21 cellular contexts compared by ENCODE assay signal in genomic region chr3:169285057-169285990, GRCh38.
DNase-seq lines count a peak whose midpoint lies in the region; ATAC-seq, FAIRE-seq and TF ChIP-seq lines count a peak whose summit lies in the region.
"Had no signal": no experiment of that assay in that cellular context is flagged by ENCODE, and none has a peak within 500 bp of the region (broad histone marks: within the 10 kb centered on the region; RNA-seq: fewer than 3 reads in every experiment).

No MANE protein-coding gene starts in this region.

- no peaks in the 10 kb centered on the region for H3K9me3 Mint-ChIP-seq in Calu3 (ENCODE audit: low read depth, unreplicated experiment)
- no peaks in the 10 kb centered on the region for H3K9me3 Mint-ChIP-seq in activated CD4-positive, alpha-beta T cell treated with anti-CD3 and anti-CD28 coated beads, Interleukin-2, amount 10 ng/mL, durations not matched to agents 7 days and 5 days

- DNase-seq in Calu3 (no peak), body of pancreas (no peak), left colon (no peak), pancreas (no peak), kidney tubule cell (ENCODE audit: low spot score) (no peak), NCI-H82 (lab: John Stamatoyannopoulos, UW) (no peak)
- no peak for DNase-seq in activated CD4-positive, alpha-beta T cell treated with anti-CD3 and anti-CD28 coated beads, Interleukin-2, amount 10 ng/mL, durations not matched to agents 7 days and 5 days
- DNase-seq: activated CD4-positive, alpha-beta T cell treated with anti-CD3 and anti-CD28 coated beads, Interleukin-2, amount 50 U/mL, for 48 hours; activated naive CD4-positive, alpha-beta T cell treated with Interleukin-2 at 50 U/mL for 16 hours; CD4-positive, alpha-beta memory T cell; DND-41; foreskin melanocyte; KG1; kidney glomerular epithelial cell; MV-4-11; NCI-H2029; NCI-H510A; posterior cingulate gyrus had no signal

- H3K4me1 Mint-ChIP-seq in Calu3 (ENCODE audit: low read depth, unreplicated experiment), result peaks cover 63% of the 10 kb centered on the region
- H3K4me1 Mint-ChIP-seq in activated CD4-positive, alpha-beta T cell treated with anti-CD3 and anti-CD28 coated beads, Interleukin-2, amount 10 ng/mL, durations not matched to agents 7 days and 5 days, result no peaks in the 10 kb centered on the region
- H3K4me1 Mint-ChIP-seq: CD4-positive, alpha-beta memory T cell had no signal

- TF ChIP-seq CTCF in Calu3 (IDR thresholded peaks at IDR 0.05; ENCODE audit: unreplicated experiment), result no peak
- no peak for TF ChIP-seq CTCF in body of pancreas (IDR thresholded peaks at IDR 0.05)
- no peak for TF ChIP-seq CTCF in pancreas (IDR thresholded peaks at IDR 0.05)

- H3K27me3 ChIP-seq in body of pancreas (no peaks in the 10 kb centered on the region), pancreas (no peaks in the 10 kb centered on the region)
- H3K27me3 ChIP-seq: ascending aorta had no signal

- H3K27ac ChIP-seq in body of pancreas (peak overlapping the region; percentile 57 to 78 (median 66)), pancreas (peak overlapping the region in 3 of 4 donors; percentile 20 to 74 (median 55))
- H3K27ac ChIP-seq: ascending aorta, thoracic aorta had no signal

- H3K36me3 ChIP-seq in body of pancreas (replicated peaks in 1 of 2; ENCODE audit: insufficient read depth in 1 of 2, low read depth in 2 of 2) (no peaks in the 10 kb centered on the region), pancreas (no peaks in the 10 kb centered on the region)
- H3K36me3 ChIP-seq: ascending aorta, thoracic aorta had no signal

- H3K27ac Mint-ChIP-seq in Calu3 (ENCODE audit: unreplicated experiment), result peak overlapping the region; percentile 98
- H3K27ac Mint-ChIP-seq in activated CD4-positive, alpha-beta T cell treated with anti-CD3 and anti-CD28 coated beads, Interleukin-2, amount 10 ng/mL, durations not matched to agents 7 days and 5 days, result no peak overlapping the region
- H3K27ac Mint-ChIP-seq: CD4-positive, alpha-beta memory T cell had no signal

- POLR2A ChIA-PET in activated CD4-positive, alpha-beta T cell treated with anti-CD3 and anti-CD28 coated beads, Interleukin-2, amount 10 ng/mL, durations not matched to agents 7 days and 5 days (lab: Charles Lee), result interaction anchor here (0.6 kb wide), 1 partner anchor 1749 kb away, joined by 3 read pairs; no protein-coding TSS in a partner anchor

- peak overlapping the region; percentile 68 for H3K4me3 Mint-ChIP-seq in Calu3 (ENCODE audit: low read depth, unreplicated experiment)
- no peak overlapping the region for H3K4me3 Mint-ChIP-seq in activated CD4-positive, alpha-beta T cell treated with anti-CD3 and anti-CD28 coated beads, Interleukin-2, amount 10 ng/mL, durations not matched to agents 7 days and 5 days
- H3K4me3 Mint-ChIP-seq: CD4-positive, alpha-beta memory T cell had no signal

- TSS peak; percentile 36 for BruUV-seq in Calu3 (replicated peaks; lab: Mats Ljungman, UMichigan)

- CTCF ChIA-PET in Calu3 (lab: Charles Lee), result interaction anchor here (0.6 to 2.4 kb wide), 7 partner anchors 9 to 383 kb away, joined by 3 to 10 read pairs (median 5); no protein-coding TSS in a partner anchor
- CTCF ChIA-PET in activated CD4-positive, alpha-beta T cell treated with anti-CD3 and anti-CD28 coated beads, Interleukin-2, amount 10 ng/mL, durations not matched to agents 7 days and 5 days (lab: Charles Lee), result no interaction called here

- H3K4me1 ChIP-seq in body of pancreas, result peaks cover 77% of the 10 kb centered on the region
- peaks cover 38 to 53% (median 38%) of the 10 kb centered on the region in 3 donors for H3K4me1 ChIP-seq in pancreas

- no peak for FAIRE-seq in pancreas (lab: Jason Lieb, UNC)

- ATAC-seq in body of pancreas, result peak; percentile 14
- peak; percentile 38 for ATAC-seq in left colon
- peak in 2 of 4 donors; percentile 13 to 15 for ATAC-seq in pancreas
- no peak for ATAC-seq in HG03097 (IDR thresholded peaks at IDR 0.05; ENCODE audit: low FRiP score, unreplicated experiment)

- H3K9me3 ChIP-seq in body of pancreas (no peaks in the 10 kb centered on the region), pancreas (no peaks in the 10 kb centered on the region)
- H3K9me3 ChIP-seq: ascending aorta, thoracic aorta had no signal

- intact Hi-C loops in Calu3 (cut with micrococcal nuclease; ENCODE audit: unreplicated experiment) (loop anchor here (5.0 kb wide), 1 partner anchor 382 kb away; no protein-coding TSS in a partner anchor), body of pancreas (cut with DNase I) (no loop called here), left colon (cut with DNase I, micrococcal nuclease) (no loop called here), pancreas (cut with DNase I) (no loop called here)

- H3K4me3 ChIP-seq in body of pancreas (no peak overlapping the region), pancreas (no peak overlapping the region)
- H3K4me3 ChIP-seq: ascending aorta had no signal

- 28 to 39% methylated on average over 10 of the region's 10 CpGs for WGBS in body of pancreas, 2 donors
- WGBS in pancreas, 2 donors, result 36 to 39% methylated on average over 10 of the region's 10 CpGs

- peaks cover 24% of the 10 kb centered on the region for H3K36me3 Mint-ChIP-seq in Calu3 (ENCODE audit: insufficient read depth, unreplicated experiment)
- H3K36me3 Mint-ChIP-seq in activated CD4-positive, alpha-beta T cell treated with anti-CD3 and anti-CD28 coated beads, Interleukin-2, amount 10 ng/mL, durations not matched to agents 7 days and 5 days (ENCODE audit: low read depth), result no peaks in the 10 kb centered on the region
- H3K36me3 Mint-ChIP-seq: CD4-positive, alpha-beta memory T cell had no signal

- no peak for TF ChIP-seq POLR2A in body of pancreas (IDR thresholded peaks at IDR 0.05)

- no peaks in the 10 kb centered on the region for H3K27me3 Mint-ChIP-seq in Calu3 (ENCODE audit: unreplicated experiment)
- H3K27me3 Mint-ChIP-seq in activated CD4-positive, alpha-beta T cell treated with anti-CD3 and anti-CD28 coated beads, Interleukin-2, amount 10 ng/mL, durations not matched to agents 7 days and 5 days, result no peaks in the 10 kb centered on the region
- H3K27me3 Mint-ChIP-seq: CD4-positive, alpha-beta memory T cell had no signal
